21 cellular contexts compared by ENCODE assay signal in genomic region chr18:75405341-75405740, GRCh38. TPM values are rescaled to one million over a fixed set of nuclear protein-coding genes. Genes with fewer than 3 reads are reported as not detected.
"Had no signal": no experiment of that assay in that cellular context is flagged by ENCODE, and none has a peak within 500 bp of the region (broad histone marks: within the 10 kb centered on the region; RNA-seq: fewer than 3 reads in every experiment).

No MANE protein-coding gene starts in this region.

- H3K27me3 ChIP-seq: brain microvascular endothelial cell, pancreas, sigmoid colon had no signal

- H3K27ac ChIP-seq: brain microvascular endothelial cell, epithelial cell of prostate, pancreas, sigmoid colon, stomach, thoracic aorta had no signal

- DNase-seq: activated CD4-positive, alpha-beta memory T cell treated with anti-CD3 and anti-CD28 coated beads, Interleukin-2, amount 10 ng/mL, durations not matched to agents 7 days and 5 days; activated CD4-positive, alpha-beta T cell treated with anti-CD3 and anti-CD28 coated beads for 36 hours; activated effector memory CD4-positive, alpha-beta T cell treated with Interleukin-2 at 50 U/mL for 16 hours; activated T-cell treated with anti-CD3 and anti-CD28 coated beads, Interleukin-2, amount 50 U/mL, for 24 hours; amygdala; brain microvascular endothelial cell; dermis blood vessel endothelial cell; effector memory CD8-positive, alpha-beta T cell; naive thymus-derived CD8-positive, alpha-beta T cell; pancreas; sigmoid colon; stimulated activated CD4-positive, alpha-beta T cell treated with anti-CD3 and anti-CD28 coated beads, Interleukin-1b, Interleukin-23, amount 100 ng/mL, for 48 hours; stomach had no signal

- H3K4me3 ChIP-seq: pancreas, sigmoid colon, stomach, thoracic aorta had no signal

- H3K4me1 ChIP-seq: pancreas, sigmoid colon had no signal

- FAIRE-seq: islet of Langerhans, pancreas had no signal

- H3K9me3 ChIP-seq: pancreas, sigmoid colon, stomach, thoracic aorta had no signal

- H3K36me3 ChIP-seq: brain microvascular endothelial cell, pancreas, sigmoid colon, stomach, thoracic aorta had no signal

RNA-seq across cellular contexts. Expression of gene SMIM21, which starts 22.2 kb away (rescaled TPM):
- total RNA-seq: activated CD4-positive, alpha-beta memory T cell treated with anti-CD3 and anti-CD28 coated beads, Interleukin-2, amount 10 ng/mL, durations not matched to agents 7 days and 5 days; activated CD4-positive, alpha-beta T cell treated with anti-CD3 and anti-CD28 coated beads for 36 hours; cerebellum; dermis blood vessel endothelial cell; left lobe of liver; mucosa of gallbladder; naive thymus-derived CD8-positive, alpha-beta T cell; pancreas; sigmoid colon; stomach; T-helper 1 cell treated with Interleukin-12 subunit alpha and Interleukin-12 subunit beta and Interleukin-4 antibody, amounts not matched to agents 30 ng/mL and 1 ng/mL, for 36 hours; thoracic aorta; urinary bladder had no signal
- polyA plus RNA-seq: naive thymus-derived CD8-positive, alpha-beta T cell; stomach; urinary bladder had no signal
